17 cellular contexts compared by ENCODE assay signal in the genomic region with DNA sequence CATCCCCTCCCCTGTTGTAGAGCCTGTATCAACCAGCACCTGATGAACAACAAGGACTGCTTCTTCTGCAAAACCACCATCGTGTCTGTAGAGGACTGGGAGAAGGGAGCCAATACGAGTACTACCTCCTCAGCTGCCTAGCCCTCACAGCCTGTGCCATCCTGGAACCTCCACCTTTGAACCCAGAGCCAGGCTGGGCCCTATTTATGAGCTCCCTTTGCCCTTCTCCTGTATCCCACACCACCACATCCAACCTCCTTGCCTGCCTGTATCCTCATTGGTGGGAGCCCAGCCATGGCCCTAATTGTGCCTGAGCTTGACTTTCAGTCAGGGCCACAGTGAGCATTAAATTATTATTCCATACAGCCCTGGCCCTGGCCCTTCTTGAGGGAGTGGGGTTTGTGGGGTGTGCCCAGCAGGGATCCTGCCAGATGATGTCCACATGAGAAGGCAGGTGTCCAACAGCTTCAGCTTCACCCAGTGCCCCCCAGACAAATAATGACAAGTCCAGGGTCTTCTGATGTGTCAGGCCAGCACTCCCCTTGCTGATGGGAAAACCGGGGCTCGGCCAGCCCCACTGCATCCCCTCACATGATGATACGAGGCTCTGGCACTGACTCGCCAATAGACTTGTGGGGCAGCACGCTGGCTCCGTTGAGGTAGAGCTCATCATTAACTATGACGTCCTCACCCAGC. TPM values are rescaled to one million over a fixed set of nuclear protein-coding genes. Genes with fewer than 3 reads are reported as not detected.
A peak's percentile ranks its signal among the peaks of the same experiment; 100 is the strongest.
DNase-seq lines count a peak whose midpoint lies in the region; ATAC-seq, FAIRE-seq and TF ChIP-seq lines count a peak whose summit lies in the region.
"Had no signal": no experiment of that assay in that cellular context is flagged by ENCODE, and none has a peak within 500 bp of the region (broad histone marks: within the 10 kb centered on the region; RNA-seq: fewer than 3 reads in every experiment).

No MANE protein-coding gene starts in this region.

- no peak overlapping the region for H3K4me2 ChIP-seq in H1 (ENCODE audit: insufficient read depth in 1 of 2, low read depth in 2 of 2, low read length in 2 of 2)

- H4K91ac ChIP-seq in H1 (replicated peaks; ENCODE audit: insufficient read length, low read length): no peak overlapping the region

- no peak overlapping the region for H4K5ac ChIP-seq in H1 (ENCODE audit: insufficient read length, low read depth, low read length)

- H3K9ac ChIP-seq in H1 (replicated peaks in 1 of 4; ENCODE audit: extremely low read depth in 1 of 4, low read depth in 3 of 4, low read length in 3 of 4): no peak overlapping the region

- H3K4me3 Mint-ChIP-seq in activated T-cell treated with anti-CD3 and anti-CD28 coated beads, Interleukin-2, amount 50 U/mL, for 24 hours: peak overlapping the region; percentile 96
- no peak overlapping the region for H3K4me3 Mint-ChIP-seq in activated CD8-positive, alpha-beta memory T cell treated with anti-CD3 and anti-CD28 coated beads, Interleukin-2, amount 10 ng/mL, durations not matched to agents 7 days and 5 days

- FAIRE-seq in H1 (lab: Jason Lieb, UNC): no peak
- FAIRE-seq: pancreas had no signal

- no peak overlapping the region for H2BK20ac ChIP-seq in H1 (ENCODE audit: low read length)

- peaks cover 5% of the 10 kb centered on the region; the same call in 1 of the 2 replicates for H3K79me1 ChIP-seq in H1 (ENCODE audit: low read depth, low read length)

- no peaks in the 10 kb centered on the region for H3K27me3 ChIP-seq in H1 (replicated peaks in 1 of 4; ENCODE audit: control insufficient read depth in 3 of 4, extremely low read depth in 1 of 4, insufficient read depth in 3 of 4, low read length in 3 of 4)
- H3K27me3 ChIP-seq in MG63: no peaks in the 10 kb centered on the region
- H3K27me3 ChIP-seq in gastroesophageal sphincter: no peaks in the 10 kb centered on the region
- H3K27me3 ChIP-seq: pancreas, transverse colon had no signal

- TF ChIP-seq RAD21 in H1 (IDR thresholded peaks at IDR 0.05 in 1 of 2, conservative IDR thresholded peaks at IDR 0.05 in 1 of 2; ENCODE audit: low read depth in 2 of 2, low read length in 2 of 2): no peak

- H3K56ac ChIP-seq in H1 (replicated peaks; ENCODE audit: insufficient read length, low read depth, low read length): no peak overlapping the region

- no peaks in the 10 kb centered on the region for H3K9me3 Mint-ChIP-seq in activated T-cell treated with anti-CD3 and anti-CD28 coated beads, Interleukin-2, amount 50 U/mL, for 24 hours
- H3K9me3 Mint-ChIP-seq in activated CD8-positive, alpha-beta memory T cell treated with anti-CD3 and anti-CD28 coated beads, Interleukin-2, amount 10 ng/mL, durations not matched to agents 7 days and 5 days (ENCODE audit: low read depth): no peaks in the 10 kb centered on the region

- H3K27ac Mint-ChIP-seq in activated T-cell treated with anti-CD3 and anti-CD28 coated beads, Interleukin-2, amount 50 U/mL, for 24 hours: peak overlapping the region; percentile 77
- H3K27ac Mint-ChIP-seq in activated CD8-positive, alpha-beta memory T cell treated with anti-CD3 and anti-CD28 coated beads, Interleukin-2, amount 10 ng/mL, durations not matched to agents 7 days and 5 days: no peak overlapping the region

- H3K4me3 ChIP-seq in HEK293 (ENCODE audit: low read depth, low read length) (no peak overlapping the region), H1 (ENCODE audit: extremely low read depth in 1 of 4, insufficient read depth in 2 of 4, low read depth in 3 of 4, low read length in 4 of 4) (no peak overlapping the region), MG63 (no peak overlapping the region), gastroesophageal sphincter (no peak overlapping the region)
- H3K4me3 ChIP-seq: transverse colon had no signal

- H4K8ac ChIP-seq in H1 (ENCODE audit: extremely low read depth, insufficient read depth, low read length): no peak overlapping the region; the same call in 1 of the 2 replicates

- CTCF ChIA-PET in HEK293 (lab: Yijun Ruan, JAX) (no interaction called here), H1 (lab: Charles Lee; ENCODE audit: partially characterized antibody) (interaction anchor here (1.6 to 7.8 kb wide), 3 partner anchors 10 to 134 kb away, joined by 5 to 127 read pairs (median 7); no protein-coding TSS in a partner anchor)
- CTCF ChIA-PET in activated CD8-positive, alpha-beta memory T cell treated with anti-CD3 and anti-CD28 coated beads, Interleukin-2, amount 10 ng/mL, durations not matched to agents 7 days and 5 days (lab: Charles Lee): interaction anchor here (1.5 to 2.6 kb wide), 2 partner anchors 9 to 118 kb away, joined by 6 to 8 read pairs; no protein-coding TSS in a partner anchor

- DNase-seq in activated T-cell treated with anti-CD3 and anti-CD28 coated beads, Interleukin-2, amount 50 U/mL, for 24 hours: no peak
- DNase-seq in activated T-cell treated with anti-CD3 and anti-CD28 coated beads for 4 hours (no peak), H1 (ENCODE audit: low read depth in 1 of 2, low spot score in 2 of 2) (no peak), posterior vena cava (ENCODE audit: low spot score) (peak; percentile 66), MG63 (no peak)
- no peak for DNase-seq in activated CD8-positive, alpha-beta memory T cell treated with anti-CD3 and anti-CD28 coated beads, Interleukin-2, amount 10 ng/mL, durations not matched to agents 7 days and 5 days
- DNase-seq: activated CD8-positive, alpha-beta memory T cell treated with anti-CD3 and anti-CD28 coated beads for 24 hours; lower lobe of right lung; NCI-H1436 treated with DMSO at 0.1 percent for 48 hours; NCI-H446 treated with DMSO at 0.1 percent for 48 hours; PC-3; stimulated activated CD4-positive, alpha-beta T cell treated with anti-CD3 and anti-CD28 coated beads, Interleukin-15, amount 100 ng/mL, for 24 hours; T1000; transverse colon had no signal

- no peak overlapping the region for H2AK5ac ChIP-seq in H1 (ENCODE audit: low read depth, low read length)

- H3K27me3 Mint-ChIP-seq in activated T-cell treated with anti-CD3 and anti-CD28 coated beads, Interleukin-2, amount 50 U/mL, for 24 hours: no peaks in the 10 kb centered on the region
- no peaks in the 10 kb centered on the region for H3K27me3 Mint-ChIP-seq in activated CD8-positive, alpha-beta memory T cell treated with anti-CD3 and anti-CD28 coated beads, Interleukin-2, amount 10 ng/mL, durations not matched to agents 7 days and 5 days

- H3K23me2 ChIP-seq in H1 (ENCODE audit: low read depth, low read length): peaks cover 16% of the 10 kb centered on the region; the same call in 1 of the 2 replicates

- H2AFZ ChIP-seq in H1 (ENCODE audit: low read length): no peak overlapping the region

- H2BK12ac ChIP-seq in H1 (ENCODE audit: low read depth, low read length): no peak overlapping the region

- ATAC-seq in activated CD8-positive, alpha-beta memory T cell treated with anti-CD3 and anti-CD28 coated beads, Interleukin-2, amount 10 ng/mL, durations not matched to agents 7 days and 5 days: no peak
- ATAC-seq in gastroesophageal sphincter: no peak
- ATAC-seq: lower lobe of right lung, pancreas, PC-3 had no signal

- peaks cover 0 to 76% of the 10 kb centered on the region in 2 experiments; a peak in 1 of 3 replicates for H3K36me3 ChIP-seq in HEK293 (ENCODE audit: control insufficient read depth in 2 of 2, insufficient read depth in 1 of 2, low read length in 2 of 2)
- peaks cover 6 to 13% (median 8%) of the 10 kb centered on the region in 4 experiments; a peak in 4 of 8 replicates for H3K36me3 ChIP-seq in H1 (ENCODE audit: control insufficient read depth in 2 of 4, insufficient read depth in 4 of 4, low read length in 3 of 4)
- H3K36me3 ChIP-seq in MG63: peaks cover 3% of the 10 kb centered on the region; the same call in 1 of the 2 replicates
- peaks cover 0 to 42% of the 10 kb centered on the region in 2 donors for H3K36me3 ChIP-seq in gastroesophageal sphincter
- H3K36me3 ChIP-seq: transverse colon had no signal

- 86% methylated on average over 8 of the region's 9 CpGs; no CpG with 5 or more reads in 1 of the 2 experiments for WGBS in H1 (ENCODE audit: extremely low coverage in 1 of 2, insufficient coverage in 1 of 2, insufficient read length in 1 of 2, insufficient replicate concordance in 2 of 2, low coverage in 1 of 2, low lambda C conversion rate in 2 of 2, missing lambda C conversion rate in 1 of 2), 2 experiments
- WGBS in gastroesophageal sphincter (ENCODE audit: low coverage in 1 of 2), 2 donors: 100% methylated on average over 1 of the region's 9 CpGs; no CpG with 5 or more reads in 1 of the 2 donors

- H3K23ac ChIP-seq in H1 (ENCODE audit: insufficient read length): no peak overlapping the region

- peaks cover 0 to 8% of the 10 kb centered on the region in 2 experiments; a peak in 1 of 4 replicates for H3K79me2 ChIP-seq in H1 (ENCODE audit: control insufficient read depth in 1 of 2, insufficient read depth in 2 of 2, low read length in 2 of 2)

- no peaks in the 10 kb centered on the region for H3K9me3 ChIP-seq in HEK293 (ENCODE audit: control insufficient read depth, insufficient read depth, low read depth, low read length)
- H3K9me3 ChIP-seq in H1 (ENCODE audit: insufficient read depth in 2 of 2, low read depth in 1 of 2, low read length in 1 of 2): no peaks in the 10 kb centered on the region
- no peaks in the 10 kb centered on the region for H3K9me3 ChIP-seq in MG63
- H3K9me3 ChIP-seq in gastroesophageal sphincter: no peaks in the 10 kb centered on the region
- H3K9me3 ChIP-seq: lower lobe of right lung, pancreas, transverse colon had no signal

- peaks cover 64% of the 10 kb centered on the region for H3K36me3 Mint-ChIP-seq in activated T-cell treated with anti-CD3 and anti-CD28 coated beads, Interleukin-2, amount 50 U/mL, for 24 hours (ENCODE audit: low read depth)
- peaks cover 4% of the 10 kb centered on the region for H3K36me3 Mint-ChIP-seq in activated CD8-positive, alpha-beta memory T cell treated with anti-CD3 and anti-CD28 coated beads, Interleukin-2, amount 10 ng/mL, durations not matched to agents 7 days and 5 days

- H3K27ac ChIP-seq in HEK293 (ENCODE audit: extremely low read depth, low read depth, low read length) (no peak overlapping the region), H1 (ENCODE audit: low read depth, low read length) (no peak overlapping the region), gastroesophageal sphincter (no peak overlapping the region)
- H3K27ac ChIP-seq: lower lobe of right lung, pancreas had no signal

- no peak overlapping the region for H3K18ac ChIP-seq in H1 (ENCODE audit: extremely low read depth, low read length)

- H2BK15ac ChIP-seq in H1 (ENCODE audit: low read length): no peak overlapping the region

- no peak overlapping the region for H2BK5ac ChIP-seq in H1 (ENCODE audit: low read depth, low read length)

- H4K20me1 ChIP-seq in H1 (replicated peaks in 1 of 2; ENCODE audit: control insufficient read depth in 1 of 2, insufficient read depth in 2 of 2, low read length in 2 of 2): peaks cover 7 to 24% of the 10 kb centered on the region in 2 experiments

- intact Hi-C loops in posterior vena cava (cut with DNase I): no loop called here

- H3K4me1 ChIP-seq in HEK293 (ENCODE audit: control insufficient read depth, insufficient read depth, low read length): no peaks in the 10 kb centered on the region
- H3K4me1 ChIP-seq in H1 (replicated peaks in 1 of 4; ENCODE audit: control insufficient read depth in 3 of 4, insufficient read depth in 4 of 4, low read length in 3 of 4): peaks cover 0 to 27% (median 15%) of the 10 kb centered on the region in 4 experiments; a peak in 6 of 7 replicates
- peaks cover 0 to 63% (median 23%) of the 10 kb centered on the region in 3 donors for H3K4me1 ChIP-seq in gastroesophageal sphincter

- H3K4me1 Mint-ChIP-seq in activated T-cell treated with anti-CD3 and anti-CD28 coated beads, Interleukin-2, amount 50 U/mL, for 24 hours (ENCODE audit: low read depth): peaks cover 57% of the 10 kb centered on the region
- peaks cover 30% of the 10 kb centered on the region for H3K4me1 Mint-ChIP-seq in activated CD8-positive, alpha-beta memory T cell treated with anti-CD3 and anti-CD28 coated beads, Interleukin-2, amount 10 ng/mL, durations not matched to agents 7 days and 5 days

- TF ChIP-seq EP300 in H1 (IDR thresholded peaks at IDR 0.05; ENCODE audit: borderline replicate concordance in 1 of 2, low read depth in 2 of 2, low read length in 2 of 2) (no peak), gastroesophageal sphincter (IDR thresholded peaks at IDR 0.05) (no peak)

- TF ChIP-seq CTCF in HEK293 (tag by site-specific recombination; IDR thresholded peaks at IDR 0.05): no peak
- no peak for TF ChIP-seq CTCF in H1 (IDR thresholded peaks at IDR 0.05; ENCODE audit: control extremely low read depth in 1 of 3, insufficient read depth in 1 of 3, low read depth in 1 of 3, low read length in 3 of 3)
- TF ChIP-seq CTCF in gastroesophageal sphincter (IDR thresholded peaks at IDR 0.05): no peak

- POLR2A ChIA-PET in HEK293 (lab: Yijun Ruan, JAX): interaction anchor here (0.5 to 1.2 kb wide), 4 partner anchors 65 to 1111 kb away, joined by 3 to 7 read pairs (median 6); partner anchors contain the start of gene IP6K1
- POLR2A ChIA-PET in H1 (lab: Charles Lee; ENCODE audit: partially characterized antibody): interaction anchor here (0.5 to 7.3 kb wide), 5 partner anchors 10 to 136 kb away, joined by 3 to 57 read pairs (median 8); no protein-coding TSS in a partner anchor

- TF ChIP-seq POLR2A in H1 (IDR thresholded peaks at IDR 0.05; ENCODE audit: control extremely low read depth in 1 of 2, low read depth in 2 of 2, low read length in 2 of 2) (no peak; a peak in 1 of 3 replicates), gastroesophageal sphincter (IDR thresholded peaks at IDR 0.05) (no peak)

- no peak overlapping the region for H2BK120ac ChIP-seq in H1 (replicated peaks; ENCODE audit: low read depth, low read length)

- H3K14ac ChIP-seq in H1 (ENCODE audit: insufficient read length): no peak overlapping the region

- H3K4ac ChIP-seq in H1 (replicated peaks; ENCODE audit: insufficient read length, low read depth, low read length): no peak overlapping the region

RNA-seq across cellular contexts. Expression of gene AMIGO3, which starts 1.8 kb away (rescaled TPM):
- 1.6 and 2.9 TPM in 2 replicates for total RNA-seq in H1 (2021; fragmentation: NEBNext Ultra II Directional; extraction: Animal tissue kit (Norgen Biotek cat#: 25700))
- 8.8 and 13.1 TPM in 2 replicates for polyA plus RNA-seq in H1 (2011; rRNA removed)
- polyA plus RNA-seq in H1 (2011; cell fraction: cytosol; rRNA removed): 5.9 TPM
- polyA plus RNA-seq in H1 (2011; cell fraction: nucleus; rRNA removed): 7.3 TPM
- polyA plus RNA-seq in H1 (2012, experiment 1 of 2): 3.7 to 6.4 TPM (median 6.0 TPM) in 4 replicates
- 5.3 TPM for polyA plus RNA-seq in H1 (2012, experiment 2 of 2)
- 7.9 TPM for polyA plus RNA-seq in H1 (2013, experiment 1 of 2)
- 7.7 TPM for polyA plus RNA-seq in H1 (2013, experiment 2 of 2)
- polyA minus RNA-seq in H1 (2011; rRNA and poly(A)+ RNA removed): 3.1 and 3.4 TPM in 2 replicates
- polyA minus RNA-seq in H1 (2011; cell fraction: cytosol; rRNA and poly(A)+ RNA removed): 8.0 TPM
- polyA minus RNA-seq in H1 (2011; cell fraction: nucleus; rRNA and poly(A)+ RNA removed): 14.2 TPM
- total RNA-seq in posterior vena cava: not detected
- total RNA-seq in MG63 (2014; rRNA removed; shearing (Covaris generic); ENCODE audit: low replicate concordance): 2.1 TPM in 1 of 2 replicates, not detected in the other
- total RNA-seq in activated CD8-positive, alpha-beta memory T cell treated with anti-CD3 and anti-CD28 coated beads, Interleukin-2, amount 10 ng/mL, durations not matched to agents 7 days and 5 days: 1 to 10 TPM in 1 of 2 experiments, under 1 TPM in 1; 0.19 to 1.2 TPM
- total RNA-seq in gastroesophageal sphincter: under 1 TPM in 2 of 4 donors, not detected in 2; 0.27 to 0.31 TPM
- total RNA-seq: lower lobe of right lung, pancreas had no signal

RNA-seq across cellular contexts. Expression of gene GMPPB, which starts 2.4 kb away (rescaled TPM):
- total RNA-seq in H1 (2021; fragmentation: NEBNext Ultra II Directional; extraction: Animal tissue kit (Norgen Biotek cat#: 25700)): 23.9 and 24.0 TPM in 2 replicates
- 20.9 and 26.6 TPM in 2 replicates for polyA plus RNA-seq in H1 (2011; rRNA removed)
- 22.7 TPM for polyA plus RNA-seq in H1 (2011; cell fraction: cytosol; rRNA removed)
- 27.5 TPM for polyA plus RNA-seq in H1 (2011; cell fraction: nucleus; rRNA removed)
- polyA plus RNA-seq in H1 (2012, experiment 1 of 2): 11.9 to 25.8 TPM (median 24.2 TPM) in 4 replicates
- polyA plus RNA-seq in H1 (2012, experiment 2 of 2): 21.9 TPM
- polyA plus RNA-seq in H1 (2013, experiment 1 of 2): 8.3 TPM
- polyA plus RNA-seq in H1 (2013, experiment 2 of 2): 9.1 TPM
- polyA minus RNA-seq in H1 (2011; rRNA and poly(A)+ RNA removed): 24.6 and 27.9 TPM in 2 replicates
- polyA minus RNA-seq in H1 (2011; cell fraction: cytosol; rRNA and poly(A)+ RNA removed): 15.9 TPM
- polyA minus RNA-seq in H1 (2011; cell fraction: nucleus; rRNA and poly(A)+ RNA removed): 27.7 TPM
- total RNA-seq in posterior vena cava (10 to 100 TPM; 28.8 to 29.6 TPM), gastroesophageal sphincter (10 to 100 TPM; 15.6 to 20.5 (median 17.3) TPM)
- 16.8 and 19.4 TPM in 2 replicates for total RNA-seq in MG63 (2014; rRNA removed; shearing (Covaris generic); ENCODE audit: low replicate concordance)
- 10 to 100 TPM; 46.6 to 47.9 TPM for total RNA-seq in activated CD8-positive, alpha-beta memory T cell treated with anti-CD3 and anti-CD28 coated beads, Interleukin-2, amount 10 ng/mL, durations not matched to agents 7 days and 5 days

RNA-seq across cellular contexts. Expression of gene RNF123, which starts 32.0 kb away (rescaled TPM):
- 30.5 and 34.2 TPM in 2 replicates for total RNA-seq in H1 (2021; fragmentation: NEBNext Ultra II Directional; extraction: Animal tissue kit (Norgen Biotek cat#: 25700))
- 57.7 and 71.5 TPM in 2 replicates for polyA plus RNA-seq in H1 (2011; rRNA removed)
- polyA plus RNA-seq in H1 (2011; cell fraction: cytosol; rRNA removed): 42.3 TPM
- polyA plus RNA-seq in H1 (2011; cell fraction: nucleus; rRNA removed): 154 TPM
- 14.4 to 33.7 TPM (median 28.7 TPM) in 4 replicates for polyA plus RNA-seq in H1 (2012, experiment 1 of 2)
- polyA plus RNA-seq in H1 (2012, experiment 2 of 2): 25.2 TPM
- polyA plus RNA-seq in H1 (2013, experiment 1 of 2): 25.4 TPM
- 26.8 TPM for polyA plus RNA-seq in H1 (2013, experiment 2 of 2)
- polyA minus RNA-seq in H1 (2011; rRNA and poly(A)+ RNA removed): 49.8 TPM in 2 replicates
- 26.6 TPM for polyA minus RNA-seq in H1 (2011; cell fraction: cytosol; rRNA and poly(A)+ RNA removed)
- 51.9 TPM for polyA minus RNA-seq in H1 (2011; cell fraction: nucleus; rRNA and poly(A)+ RNA removed)
- total RNA-seq in posterior vena cava (10 to 100 TPM; 28.3 to 29.5 TPM), gastroesophageal sphincter (10 to 100 TPM; 18.5 to 31.2 (median 21.8) TPM)
- total RNA-seq in MG63 (2014; rRNA removed; shearing (Covaris generic); ENCODE audit: low replicate concordance): 8.5 TPM in 2 replicates
- total RNA-seq in activated CD8-positive, alpha-beta memory T cell treated with anti-CD3 and anti-CD28 coated beads, Interleukin-2, amount 10 ng/mL, durations not matched to agents 7 days and 5 days: 10 to 100 TPM; 50.0 to 58.9 TPM

RNA-seq across cellular contexts. Expression of gene MST1, which starts 32.0 kb away (rescaled TPM):
- 6.2 and 8.5 TPM in 2 replicates for total RNA-seq in H1 (2021; fragmentation: NEBNext Ultra II Directional; extraction: Animal tissue kit (Norgen Biotek cat#: 25700))
- polyA plus RNA-seq in H1 (2011; rRNA removed): 9.5 and 14.2 TPM in 2 replicates
- polyA plus RNA-seq in H1 (2011; cell fraction: cytosol; rRNA removed): 13.9 TPM
- polyA plus RNA-seq in H1 (2011; cell fraction: nucleus; rRNA removed): 85.9 TPM
- 9.0 to 11.8 TPM (median 9.3 TPM) in 4 replicates for polyA plus RNA-seq in H1 (2012, experiment 1 of 2)
- polyA plus RNA-seq in H1 (2012, experiment 2 of 2): 4.6 TPM
- polyA plus RNA-seq in H1 (2013, experiment 1 of 2): 8.6 TPM
- polyA plus RNA-seq in H1 (2013, experiment 2 of 2): 7.0 TPM
- polyA minus RNA-seq in H1 (2011; rRNA and poly(A)+ RNA removed): 6.0 and 7.3 TPM in 2 replicates
- 13.4 TPM for polyA minus RNA-seq in H1 (2011; cell fraction: cytosol; rRNA and poly(A)+ RNA removed)
- 23.3 TPM for polyA minus RNA-seq in H1 (2011; cell fraction: nucleus; rRNA and poly(A)+ RNA removed)
- total RNA-seq in posterior vena cava: 1 to 10 TPM; 3.0 to 9.1 TPM
- total RNA-seq in MG63 (2014; rRNA removed; shearing (Covaris generic); ENCODE audit: low replicate concordance): 0.33 TPM in 1 of 2 replicates, not detected in the other
- total RNA-seq in activated CD8-positive, alpha-beta memory T cell treated with anti-CD3 and anti-CD28 coated beads, Interleukin-2, amount 10 ng/mL, durations not matched to agents 7 days and 5 days: 1 to 10 TPM; 7.3 to 9.3 TPM
- total RNA-seq in gastroesophageal sphincter: 1 to 10 TPM in 3 of 4 donors, under 1 TPM in 1; 0.89 to 7.3 (median 4.4) TPM

RNA-seq across cellular contexts. Expression of gene APEH, which starts 47.2 kb away (rescaled TPM):
- 222 and 236 TPM in 2 replicates for total RNA-seq in H1 (2021; fragmentation: NEBNext Ultra II Directional; extraction: Animal tissue kit (Norgen Biotek cat#: 25700))
- 260 and 275 TPM in 2 replicates for polyA plus RNA-seq in H1 (2011; rRNA removed)
- polyA plus RNA-seq in H1 (2011; cell fraction: cytosol; rRNA removed): 237 TPM
- polyA plus RNA-seq in H1 (2011; cell fraction: nucleus; rRNA removed): 509 TPM
- 188 to 293 TPM (median 261 TPM) in 4 replicates for polyA plus RNA-seq in H1 (2012, experiment 1 of 2)
- polyA plus RNA-seq in H1 (2012, experiment 2 of 2): 246 TPM
- 99.8 TPM for polyA plus RNA-seq in H1 (2013, experiment 1 of 2)
- polyA plus RNA-seq in H1 (2013, experiment 2 of 2): 92.7 TPM
- polyA minus RNA-seq in H1 (2011; rRNA and poly(A)+ RNA removed): 303 and 366 TPM in 2 replicates
- polyA minus RNA-seq in H1 (2011; cell fraction: cytosol; rRNA and poly(A)+ RNA removed): 156 TPM
- 198 TPM for polyA minus RNA-seq in H1 (2011; cell fraction: nucleus; rRNA and poly(A)+ RNA removed)
- total RNA-seq in posterior vena cava (10 to 100 TPM; 51.8 to 52.5 TPM), gastroesophageal sphincter (10 to 100 TPM; 61.4 to 80.2 (median 71.5) TPM)
- 53.9 and 87.5 TPM in 2 replicates for total RNA-seq in MG63 (2014; rRNA removed; shearing (Covaris generic); ENCODE audit: low replicate concordance)
- 100 to 1,000 TPM; 150 to 172 TPM for total RNA-seq in activated CD8-positive, alpha-beta memory T cell treated with anti-CD3 and anti-CD28 coated beads, Interleukin-2, amount 10 ng/mL, durations not matched to agents 7 days and 5 days
